ENCODE assay signal across 14 cellular contexts in genomic region chr7:154592392-154592791, GRCh38.
"Had no signal": no experiment of that assay in that cellular context is flagged by ENCODE, and none has a peak within 500 bp of the region (broad histone marks: within the 10 kb centered on the region; RNA-seq: fewer than 3 reads in every experiment).

No MANE protein-coding gene starts in this region.

- ATAC-seq: sciatic nerve, SK-N-SH treated with all-trans-retinoic acid at 6 μM for 48 hours, WTC11 had no signal

- H3K27me3 ChIP-seq: brain microvascular endothelial cell, neutrophil had no signal

- H3K27ac Mint-ChIP-seq: activated CD4-positive, alpha-beta T cell treated with anti-CD3 and anti-CD28 coated beads, Interleukin-2, amount 10 ng/mL, durations not matched to agents 7 days and 5 days; T-helper 1 cell treated with Interleukin-12 subunit alpha and Interleukin-12 subunit beta and Interleukin-4 antibody, amounts not matched to agents 30 μg/mL and 1 μg/mL, for 36 hours; WTC11 had no signal

- H3K27me3 Mint-ChIP-seq: activated CD4-positive, alpha-beta T cell treated with anti-CD3 and anti-CD28 coated beads, Interleukin-2, amount 10 ng/mL, durations not matched to agents 7 days and 5 days had no signal

- H3K4me3 Mint-ChIP-seq: activated CD4-positive, alpha-beta T cell treated with anti-CD3 and anti-CD28 coated beads, Interleukin-2, amount 10 ng/mL, durations not matched to agents 7 days and 5 days; T-helper 1 cell treated with Interleukin-12 subunit alpha and Interleukin-12 subunit beta and Interleukin-4 antibody, amounts not matched to agents 30 μg/mL and 1 μg/mL, for 36 hours; WTC11 had no signal

- H3K36me3 ChIP-seq: brain microvascular endothelial cell, neutrophil had no signal

- H3K4me1 Mint-ChIP-seq: activated CD4-positive, alpha-beta T cell treated with anti-CD3 and anti-CD28 coated beads, Interleukin-2, amount 10 ng/mL, durations not matched to agents 7 days and 5 days; WTC11 had no signal

- H3K9me3 ChIP-seq: neutrophil had no signal

- DNase-seq: activated CD4-positive, alpha-beta T cell treated with anti-CD3 and anti-CD28 coated beads, Interleukin-2, amount 10 ng/mL, durations not matched to agents 7 days and 5 days; activated naive CD4-positive, alpha-beta T cell treated with anti-CD3 and anti-CD28 coated beads, Interleukin-2, amount 50 U/mL, for 16 hours; activated T-cell treated with anti-CD3 and anti-CD28 coated beads, Interleukin-2, amount 50 U/mL, for 1 hour; brain microvascular endothelial cell; cerebellar nuclear complex; dermis blood vessel endothelial cell; mesenchymal stem cell; stimulated activated CD4-positive, alpha-beta T cell treated with anti-CD3 and anti-CD28 coated beads, Interleukin-2, amount 100 ng/mL, for 24 hours; stimulated activated naive CD4-positive, alpha-beta T cell had no signal

- H3K27ac ChIP-seq: brain microvascular endothelial cell, neutrophil had no signal
